ENCODE assay signal across 1 cellular context in the genomic region with DNA sequence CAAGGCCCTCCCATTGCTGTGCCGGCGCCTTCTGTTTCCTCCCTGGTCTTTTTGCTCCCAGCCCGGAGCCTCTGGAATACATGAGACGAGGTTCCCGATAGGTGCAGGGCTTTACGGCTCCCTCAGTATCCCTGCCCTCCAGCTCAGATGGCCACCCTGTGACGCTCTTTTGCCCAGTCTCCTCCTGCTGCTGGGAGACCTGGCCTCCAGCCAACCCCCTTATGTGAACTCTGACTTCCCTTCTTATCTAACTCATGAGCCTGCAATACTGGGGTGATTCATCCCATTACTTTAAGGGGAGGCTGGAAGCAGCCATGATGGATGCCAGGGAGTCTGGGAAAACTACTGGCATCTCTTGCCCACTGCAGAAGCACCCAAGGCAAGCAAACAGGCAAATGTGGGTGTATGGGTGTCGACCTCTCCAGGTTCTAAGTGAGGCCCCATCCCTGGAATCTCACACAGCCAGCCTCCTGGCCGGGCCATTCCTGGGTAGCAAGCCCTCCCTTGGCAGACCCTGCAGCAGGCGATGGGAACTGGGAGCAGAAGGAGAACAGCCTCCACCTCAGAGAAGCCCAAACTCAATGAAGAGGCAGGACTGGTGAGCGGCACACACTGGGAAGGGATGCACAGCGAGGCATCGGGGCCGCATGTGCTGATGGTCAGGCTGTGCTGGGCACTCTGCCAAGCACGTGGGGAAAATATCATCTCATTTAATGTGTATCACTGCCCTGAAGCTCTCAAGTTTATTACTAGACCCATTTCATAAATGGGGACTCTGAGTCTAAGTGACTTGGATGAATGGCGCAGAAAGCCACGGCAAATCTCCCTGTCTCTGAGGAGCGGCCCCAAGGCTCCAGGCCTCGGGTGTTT.
TF ChIP-seq lines count a peak whose summit lies in the region.

No MANE protein-coding gene starts in this region.

TF ChIP-seq in K562, 482 proteins besides CTCF, POLR2A, EP300 and RAD21 (continued from another document):
- TF ChIP-seq, protein P1, sequence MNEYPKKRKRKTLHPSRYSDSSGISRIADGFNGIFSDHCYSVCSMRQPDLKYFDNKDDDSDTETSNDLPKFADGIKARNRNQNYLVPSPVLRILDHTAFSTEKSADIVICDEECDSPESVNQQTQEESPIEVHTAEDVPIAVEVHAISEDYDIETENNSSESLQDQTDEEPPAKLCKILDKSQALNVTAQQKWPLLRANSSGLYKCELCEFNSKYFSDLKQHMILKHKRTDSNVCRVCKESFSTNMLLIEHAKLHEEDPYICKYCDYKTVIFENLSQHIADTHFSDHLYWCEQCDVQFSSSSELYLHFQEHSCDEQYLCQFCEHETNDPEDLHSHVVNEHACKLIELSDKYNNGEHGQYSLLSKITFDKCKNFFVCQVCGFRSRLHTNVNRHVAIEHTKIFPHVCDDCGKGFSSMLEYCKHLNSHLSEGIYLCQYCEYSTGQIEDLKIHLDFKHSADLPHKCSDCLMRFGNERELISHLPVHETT (CRISPR knock-in tag; conservative IDR thresholded peaks at IDR 0.05 in 1 of 2, IDR thresholded peaks at IDR 0.05 in 1 of 2) = peak in 1 of 2 experiments; percentile 58; a peak in 1 of 4 replicates
- TF ChIP-seq SMARCA4 (IDR thresholded peaks at IDR 0.05) (peak; percentile 71), TEAD4 (IDR thresholded peaks at IDR 0.05; ENCODE audit: low read length) (0 out of 2 replicates have a peak, but pooled peaks have one; percentile 29), TEAD4 (CRISPR knock-in tag; IDR thresholded peaks at IDR 0.05; ENCODE audit: borderline replicate concordance) (no peak), ZNF583 (CRISPR knock-in tag; IDR thresholded peaks at IDR 0.05) (no peak), MAFK (IDR thresholded peaks at IDR 0.05; ENCODE audit: low read length) (0 out of 2 replicates have a peak, but pooled peaks have one; percentile 8), MYNN (IDR thresholded peaks at IDR 0.05) (0 out of 2 replicates have a peak, but pooled peaks have one; percentile 30), MYNN (CRISPR knock-in tag; IDR thresholded peaks at IDR 0.05) (no peak), FOS (IDR thresholded peaks at IDR 0.05; ENCODE audit: extremely low read depth, insufficient read length) (peak; percentile 21), FOXJ3 (CRISPR knock-in tag; IDR thresholded peaks at IDR 0.05) (no peak), U2AF2 (optimal IDR thresholded peaks at IDR 0.05; ENCODE audit: low read depth, low read length) (no peak), SPI1 (IDR thresholded peaks at IDR 0.05; ENCODE audit: borderline replicate concordance, low read depth, low read length) (0 out of 2 replicates have a peak, but pooled peaks have one; percentile 12), POU5F1 (IDR thresholded peaks at IDR 0.05; ENCODE audit: borderline replicate concordance, low read depth, low read length, partially characterized antibody) (no peak), HDAC1 (IDR thresholded peaks at IDR 0.05) (peak in 1 of 2 experiments; percentile 20; a peak in 1 of 4 replicates), FOSL1 (tag; conservative IDR thresholded peaks at IDR 0.05) (peak; percentile 93), ZNF589 (CRISPR knock-in tag; IDR thresholded peaks at IDR 0.05; ENCODE audit: low read depth) (peak; percentile 73), NFIC (IDR thresholded peaks at IDR 0.05) (peak; percentile 97), SRF (CRISPR knock-in tag; IDR thresholded peaks at IDR 0.05) (no peak), ILK (tag; IDR thresholded peaks at IDR 0.05; ENCODE audit: borderline replicate concordance, low read depth) (no peak), ZKSCAN8 (CRISPR knock-in tag; IDR thresholded peaks at IDR 0.05) (no peak)
- TF ChIP-seq, protein P2, sequence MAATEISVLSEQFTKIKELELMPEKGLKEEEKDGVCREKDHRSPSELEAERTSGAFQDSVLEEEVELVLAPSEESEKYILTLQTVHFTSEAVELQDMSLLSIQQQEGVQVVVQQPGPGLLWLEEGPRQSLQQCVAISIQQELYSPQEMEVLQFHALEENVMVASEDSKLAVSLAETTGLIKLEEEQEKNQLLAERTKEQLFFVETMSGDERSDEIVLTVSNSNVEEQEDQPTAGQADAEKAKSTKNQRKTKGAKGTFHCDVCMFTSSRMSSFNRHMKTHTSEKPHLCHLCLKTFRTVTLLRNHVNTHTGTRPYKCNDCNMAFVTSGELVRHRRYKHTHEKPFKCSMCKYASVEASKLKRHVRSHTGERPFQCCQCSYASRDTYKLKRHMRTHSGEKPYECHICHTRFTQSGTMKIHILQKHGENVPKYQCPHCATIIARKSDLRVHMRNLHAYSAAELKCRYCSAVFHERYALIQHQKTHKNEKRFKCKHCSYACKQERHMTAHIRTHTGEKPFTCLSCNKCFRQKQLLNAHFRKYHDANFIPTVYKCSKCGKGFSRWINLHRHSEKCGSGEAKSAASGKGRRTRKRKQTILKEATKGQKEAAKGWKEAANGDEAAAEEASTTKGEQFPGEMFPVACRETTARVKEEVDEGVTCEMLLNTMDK (IDR thresholded peaks at IDR 0.05; ENCODE audit: borderline replicate concordance, insufficient read depth, low read depth, low read length, poor library complexity, severe bottlenecking) = no peak
- TF ChIP-seq, protein P3, sequence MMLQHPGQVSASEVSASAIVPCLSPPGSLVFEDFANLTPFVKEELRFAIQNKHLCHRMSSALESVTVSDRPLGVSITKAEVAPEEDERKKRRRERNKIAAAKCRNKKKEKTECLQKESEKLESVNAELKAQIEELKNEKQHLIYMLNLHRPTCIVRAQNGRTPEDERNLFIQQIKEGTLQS (IDR thresholded peaks at IDR 0.05) = peak; percentile 77
- TF ChIP-seq, protein P3 (CRISPR knock-in tag; conservative IDR thresholded peaks at IDR 0.05) = no peak
- TF ChIP-seq, protein P4, sequence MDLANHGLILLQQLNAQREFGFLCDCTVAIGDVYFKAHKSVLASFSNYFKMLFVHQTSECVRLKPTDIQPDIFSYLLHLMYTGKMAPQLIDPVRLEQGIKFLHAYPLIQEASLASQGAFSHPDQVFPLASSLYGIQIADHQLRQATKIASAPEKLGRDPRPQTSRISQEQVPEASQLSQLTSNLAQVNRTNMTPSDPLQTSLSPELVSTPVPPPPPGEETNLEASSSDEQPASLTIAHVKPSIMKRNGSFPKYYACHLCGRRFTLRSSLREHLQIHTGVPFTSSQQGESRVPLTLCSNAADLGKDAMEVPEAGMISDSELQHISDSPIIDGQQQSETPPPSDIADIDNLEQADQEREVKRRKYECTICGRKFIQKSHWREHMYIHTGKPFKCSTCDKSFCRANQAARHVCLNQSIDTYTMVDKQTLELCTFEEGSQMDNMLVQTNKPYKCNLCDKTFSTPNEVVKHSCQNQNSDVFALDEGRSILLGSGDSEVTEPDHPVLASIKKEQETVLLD (IDR thresholded peaks at IDR 0.05) = 0 out of 2 replicates have a peak, but pooled peaks have one; percentile 19
- TF ChIP-seq, protein P5, sequence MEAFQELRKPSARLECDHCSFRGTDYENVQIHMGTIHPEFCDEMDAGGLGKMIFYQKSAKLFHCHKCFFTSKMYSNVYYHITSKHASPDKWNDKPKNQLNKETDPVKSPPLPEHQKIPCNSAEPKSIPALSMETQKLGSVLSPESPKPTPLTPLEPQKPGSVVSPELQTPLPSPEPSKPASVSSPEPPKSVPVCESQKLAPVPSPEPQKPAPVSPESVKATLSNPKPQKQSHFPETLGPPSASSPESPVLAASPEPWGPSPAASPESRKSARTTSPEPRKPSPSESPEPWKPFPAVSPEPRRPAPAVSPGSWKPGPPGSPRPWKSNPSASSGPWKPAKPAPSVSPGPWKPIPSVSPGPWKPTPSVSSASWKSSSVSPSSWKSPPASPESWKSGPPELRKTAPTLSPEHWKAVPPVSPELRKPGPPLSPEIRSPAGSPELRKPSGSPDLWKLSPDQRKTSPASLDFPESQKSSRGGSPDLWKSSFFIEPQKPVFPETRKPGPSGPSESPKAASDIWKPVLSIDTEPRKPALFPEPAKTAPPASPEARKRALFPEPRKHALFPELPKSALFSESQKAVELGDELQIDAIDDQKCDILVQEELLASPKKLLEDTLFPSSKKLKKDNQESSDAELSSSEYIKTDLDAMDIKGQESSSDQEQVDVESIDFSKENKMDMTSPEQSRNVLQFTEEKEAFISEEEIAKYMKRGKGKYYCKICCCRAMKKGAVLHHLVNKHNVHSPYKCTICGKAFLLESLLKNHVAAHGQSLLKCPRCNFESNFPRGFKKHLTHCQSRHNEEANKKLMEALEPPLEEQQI (IDR thresholded peaks at IDR 0.05) = no peak
- TF ChIP-seq, protein P6, sequence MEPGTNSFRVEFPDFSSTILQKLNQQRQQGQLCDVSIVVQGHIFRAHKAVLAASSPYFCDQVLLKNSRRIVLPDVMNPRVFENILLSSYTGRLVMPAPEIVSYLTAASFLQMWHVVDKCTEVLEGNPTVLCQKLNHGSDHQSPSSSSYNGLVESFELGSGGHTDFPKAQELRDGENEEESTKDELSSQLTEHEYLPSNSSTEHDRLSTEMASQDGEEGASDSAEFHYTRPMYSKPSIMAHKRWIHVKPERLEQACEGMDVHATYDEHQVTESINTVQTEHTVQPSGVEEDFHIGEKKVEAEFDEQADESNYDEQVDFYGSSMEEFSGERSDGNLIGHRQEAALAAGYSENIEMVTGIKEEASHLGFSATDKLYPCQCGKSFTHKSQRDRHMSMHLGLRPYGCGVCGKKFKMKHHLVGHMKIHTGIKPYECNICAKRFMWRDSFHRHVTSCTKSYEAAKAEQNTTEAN (CRISPR knock-in tag; IDR thresholded peaks at IDR 0.05) = no peak
